ENCODE assay signal across 8 cellular contexts in genomic region chr22:41382098-41382578, GRCh38. TPM values are rescaled to one million over a fixed set of nuclear protein-coding genes. Genes with fewer than 3 reads are reported as not detected.
DNase-seq lines count a peak whose midpoint lies in the region; ATAC-seq and TF ChIP-seq lines count a peak whose summit lies in the region.

No MANE protein-coding gene starts in this region.

- TF ChIP-seq POLR2A in gastroesophageal sphincter (IDR thresholded peaks at IDR 0.05) = no peak
- peak in 1 of 2 donors; percentile 9 for TF ChIP-seq POLR2A in thyroid gland (IDR thresholded peaks at IDR 0.05)

- H3K27ac ChIP-seq in PC-3 (ENCODE audit: low read length) = peak overlapping the region; percentile 85
- peak overlapping the region; percentile 96 to 100 (median 100) for H3K27ac ChIP-seq in gastroesophageal sphincter
- H3K27ac ChIP-seq in thyroid gland = peak overlapping the region; percentile 97 to 100 (median 98)

- no peaks in the 10 kb centered on the region for H3K9me2 ChIP-seq in PC-3 (replicated peaks; ENCODE audit: low read length)

- H2AFZ ChIP-seq in PC-3 (ENCODE audit: low read length) = peak overlapping the region; percentile 69; the same call in 1 of the 2 replicates

- H3K36me3 ChIP-seq in PC-3 (ENCODE audit: low read depth, low read length) = no peaks in the 10 kb centered on the region
- peaks cover 0 to 12% of the 10 kb centered on the region in 2 donors for H3K36me3 ChIP-seq in gastroesophageal sphincter
- no peaks in the 10 kb centered on the region for H3K36me3 ChIP-seq in thyroid gland

- BruUV-seq in PC-3 (replicated peaks; lab: Mats Ljungman, UMichigan) = no TSS peak

- ATAC-seq in HG02884 (IDR thresholded peaks at IDR 0.05; ENCODE audit: unreplicated experiment) (peak; percentile 21), PC-3 (peak; percentile 33), gastroesophageal sphincter (peak; percentile 40)

- no peaks in the 10 kb centered on the region for H4K20me1 ChIP-seq in PC-3 (ENCODE audit: low read length)

- peaks cover 8% of the 10 kb centered on the region; the same call in 1 of the 2 replicates for H3K4me1 ChIP-seq in PC-3 (ENCODE audit: insufficient read depth, low read length)
- peaks cover 3 to 84% (median 19%) of the 10 kb centered on the region in 3 donors for H3K4me1 ChIP-seq in gastroesophageal sphincter
- H3K4me1 ChIP-seq in thyroid gland = peaks cover 25% of the 10 kb centered on the region in 2 donors

- H3K9me3 ChIP-seq in PC-3 (ENCODE audit: low read length) = no peaks in the 10 kb centered on the region
- no peaks in the 10 kb centered on the region for H3K9me3 ChIP-seq in gastroesophageal sphincter
- no peaks in the 10 kb centered on the region for H3K9me3 ChIP-seq in thyroid gland

- 0% methylated on average over 7 of the region's 35 CpGs; no CpG with 5 or more reads in 1 of the 2 donors for WGBS in gastroesophageal sphincter (ENCODE audit: low coverage in 1 of 2), 2 donors
- 0 to 1% methylated on average over 5 to 14 of the region's 35 CpGs for whole genome bisulfite sequencing in thyroid gland, 2 donors

- H3K27me3 ChIP-seq in PC-3 (ENCODE audit: low read length) = no peaks in the 10 kb centered on the region
- no peaks in the 10 kb centered on the region for H3K27me3 ChIP-seq in gastroesophageal sphincter
- H3K27me3 ChIP-seq in thyroid gland = no peaks in the 10 kb centered on the region

- peak overlapping the region; percentile 79 for H3K4me3 ChIP-seq in PC-3 (ENCODE audit: low read length)
- peak overlapping the region; percentile 55 to 91 for H3K4me3 ChIP-seq in gastroesophageal sphincter
- H3K4me3 ChIP-seq in thyroid gland (replicated peaks in 1 of 3) = peak overlapping the region in 2 of 3 donors; percentile 83 to 88

- CTCF ChIA-PET in PC-3 (lab: Charles Lee) = no interaction called here

- H3K79me2 ChIP-seq in PC-3 (ENCODE audit: low read length) = no peaks in the 10 kb centered on the region

- no peak for TF ChIP-seq EP300 in gastroesophageal sphincter (IDR thresholded peaks at IDR 0.05)

- peak overlapping the region; percentile 90 for H3K9ac ChIP-seq in PC-3 (ENCODE audit: low read length)

- POLR2A ChIA-PET in PC-3 (lab: Charles Lee; ENCODE audit: unreplicated experiment) = interaction anchor here (0.6 to 1.6 kb wide), 3 partner anchors 62 to 431 kb away, joined by 3 to 6 read pairs (median 5); partner anchors contain the start of genes RBX1 and TOB2

- no peak for TF ChIP-seq CTCF in PC-3 (conservative IDR thresholded peaks at IDR 0.05; ENCODE audit: low read depth, low read length)
- TF ChIP-seq CTCF in gastroesophageal sphincter (IDR thresholded peaks at IDR 0.05) = no peak
- no peak for TF ChIP-seq CTCF in thyroid gland (IDR thresholded peaks at IDR 0.05)

- peak overlapping the region; percentile 95 for H3K4me2 ChIP-seq in PC-3 (ENCODE audit: low read length)

- intact Hi-C loops in PC-3 (cut with micrococcal nuclease) = loop anchor here (5.0 kb wide), 1 partner anchor 95 kb away; the partner anchor contains the start of gene RANGAP1
- intact Hi-C loops in thyroid gland (cut with DNase I) = no loop called here

- DNase-seq in NCI-H524 (lab: John Stamatoyannopoulos, UW) (peak; percentile 65 to 70), NCI-H524 treated with DMSO at 0.1 percent for 48 hours (lab: John Stamatoyannopoulos, UW) (no peak), PC-3 (peak; percentile 25), occipital lobe (lab: John Stamatoyannopoulos, UW) (peak; percentile 83), thyroid gland (peak; percentile 63 to 65)
- peak; percentile 47 to 70 (median 64) for DNase-seq in activated naive CD4-positive, alpha-beta T cell (lab: John Stamatoyannopoulos, UW)

- no peaks in the 10 kb centered on the region for H3F3A ChIP-seq in PC-3 (ENCODE audit: low read length, unreplicated experiment)

RNA-seq across cellular contexts. Expression of gene TEF, which starts 0.4 kb away (rescaled TPM):
- total RNA-seq in PC-3 (2014; rRNA removed) (4.0 TPM in 2 replicates), gastroesophageal sphincter (10 to 100 TPM; 26.1 to 50.7 (median 37.0) TPM), occipital lobe (10.0 TPM), thyroid gland (10 to 100 TPM; 15.9 to 41.1 (median 22.9) TPM)
